In genomic region chr13:42054798-42055499, GRCh38 we compare ENCODE assay signal across 1 cellular context.
TF ChIP-seq lines count a peak whose summit lies in the region.

No MANE protein-coding gene starts in this region.

TF ChIP-seq in GM12878, 131 proteins besides CTCF, POLR2A, EP300 and RAD21 (continued from another document):
- peak; percentile 63; the same call in 1 of the 2 replicates for TF ChIP-seq ZBTB40 (IDR thresholded peaks at IDR 0.05; ENCODE audit: borderline replicate concordance)
TF ChIP-seq in GM12878: peak in this region for 4.
